Comparison of ENCODE assay signal across 2 cellular contexts in genomic region chr6:26340066-26340465, GRCh38.
TF ChIP-seq lines count a peak whose summit lies in the region.

No MANE protein-coding gene starts in this region.

TF ChIP-seq in IMR-90, 13 proteins besides CTCF, POLR2A, EP300 and RAD21:
- TF ChIP-seq MAZ (IDR thresholded peaks at IDR 0.05; ENCODE audit: borderline replicate concordance, low read depth, low read length): no peak

TF ChIP-seq in H1, 55 proteins besides CTCF, POLR2A, EP300 and RAD21:
- no peak for TF ChIP-seq KDM4A (IDR thresholded peaks at IDR 0.05; ENCODE audit: low read depth, low read length, severe bottlenecking)
- no peak for TF ChIP-seq RBBP5 (IDR thresholded peaks at IDR 0.05; ENCODE audit: borderline replicate concordance, low read depth, low read length)
- TF ChIP-seq CREB1 (IDR thresholded peaks at IDR 0.05): no peak
- TF ChIP-seq TAF7 (optimal IDR thresholded peaks at IDR 0.05; ENCODE audit: borderline replicate concordance, low read depth, low read length): no peak
